In genomic region chr6:160790028-160790792, GRCh38 we compare ENCODE assay signal across 14 cellular contexts.
DNase-seq lines count a peak whose midpoint lies in the region; ATAC-seq and TF ChIP-seq lines count a peak whose summit lies in the region.
"Had no signal": no experiment of that assay in that cellular context is flagged by ENCODE, and none has a peak within 500 bp of the region (broad histone marks: within the 10 kb centered on the region; RNA-seq: fewer than 3 reads in every experiment).

No MANE protein-coding gene starts in this region.

- H3K4me1 Mint-ChIP-seq in CD14-positive monocyte, result no peaks in the 10 kb centered on the region

- H3K9ac ChIP-seq in iPS-18a (ENCODE audit: low read length), result no peak overlapping the region

- H3K27me3 ChIP-seq in iPS-18a (ENCODE audit: control insufficient read depth, insufficient read depth, low read length) (no peaks in the 10 kb centered on the region), aorta (ENCODE audit: control insufficient read depth in 1 of 2, insufficient read depth in 2 of 2, low read length in 1 of 2) (no peaks in the 10 kb centered on the region)
- H3K27me3 ChIP-seq: ascending aorta, Peyer's patch had no signal

- no peak for TF ChIP-seq CTCF in CD14-positive monocyte (IDR thresholded peaks at IDR 0.05)

- no peak overlapping the region for H3K4me3 Mint-ChIP-seq in CD14-positive monocyte
- H3K4me3 Mint-ChIP-seq: activated CD4-positive, alpha-beta T cell treated with anti-CD3 and anti-CD28 coated beads, Interleukin-2, amount 10 ng/mL, durations not matched to agents 24 days and 14 days; stimulated activated effector memory CD8-positive, alpha-beta T cell treated with anti-CD3 and anti-CD28 coated beads, Interleukin-12 subunit alpha, Interleukin-12 subunit beta, amount 100 ng/mL, for 72 hours had no signal

- DNase-seq in ELF-1 (ENCODE audit: low read depth, low spot score), result peak; percentile 73
- DNase-seq in OCI-M1 (lab: John Stamatoyannopoulos, UW), result peak; percentile 59
- DNase-seq in activated CD8-positive, alpha-beta memory T cell treated with anti-CD3 and anti-CD28 coated beads, Interleukin-2, amount 50 U/mL, for 48 hours, result no peak
- DNase-seq in CD14-positive monocyte (ENCODE audit: low spot score), result no peak
- no peak for DNase-seq in aorta
- no peak for DNase-seq in hippocampal formation (lab: John Stamatoyannopoulos, UW)
- DNase-seq: activated CD4-positive, alpha-beta T cell treated with anti-CD3 and anti-CD28 coated beads, Interleukin-2, amount 10 ng/mL, durations not matched to agents 24 days and 14 days; NCI-H1417 treated with DMSO at 0.1 percent for 48 hours; Peyer's patch had no signal

- intact Hi-C loops in CD14-positive monocyte (cut with micrococcal nuclease) (no loop called here), aorta (cut with DNase I) (no loop called here)

- no peak overlapping the region for H3K27ac Mint-ChIP-seq in CD14-positive monocyte
- H3K27ac Mint-ChIP-seq: activated CD4-positive, alpha-beta T cell treated with anti-CD3 and anti-CD28 coated beads, Interleukin-2, amount 10 ng/mL, durations not matched to agents 24 days and 14 days had no signal

- peaks cover 0 to 8% (median 3%) of the 10 kb centered on the region in 7 donors for H3K9me3 Mint-ChIP-seq in CD14-positive monocyte
- H3K9me3 Mint-ChIP-seq: activated CD4-positive, alpha-beta T cell treated with anti-CD3 and anti-CD28 coated beads, Interleukin-2, amount 10 ng/mL, durations not matched to agents 24 days and 14 days had no signal

- H3K36me3 ChIP-seq in iPS-18a (ENCODE audit: control insufficient read depth, low read depth, low read length), result no peaks in the 10 kb centered on the region
- no peaks in the 10 kb centered on the region for H3K36me3 ChIP-seq in aorta (ENCODE audit: control insufficient read depth in 1 of 2, insufficient read depth in 2 of 2, low read length in 1 of 2)
- H3K36me3 ChIP-seq: ascending aorta, Peyer's patch had no signal

- WGBS in aorta, 2 donors, result 39 to 45% methylated on average over 7 of the region's 7 CpGs

- no peak overlapping the region for H3K27ac ChIP-seq in iPS-18a (ENCODE audit: low read length)
- H3K27ac ChIP-seq in aorta (ENCODE audit: low read depth in 1 of 2, low read length in 2 of 2), result no peak overlapping the region
- H3K27ac ChIP-seq: ascending aorta, Peyer's patch had no signal

- H3K9me3 ChIP-seq in iPS-18a (ENCODE audit: control insufficient read depth, low read depth, low read length), result no peaks in the 10 kb centered on the region
- no peaks in the 10 kb centered on the region for H3K9me3 ChIP-seq in aorta (ENCODE audit: control insufficient read depth, low read length)
- H3K9me3 ChIP-seq: ascending aorta, Peyer's patch had no signal

- H3K4me1 ChIP-seq in iPS-18a (ENCODE audit: control insufficient read depth, low read depth, low read length) (peaks cover 9% of the 10 kb centered on the region), aorta (ENCODE audit: control insufficient read depth in 1 of 2, insufficient read depth in 2 of 2, low read length in 2 of 2) (no peaks in the 10 kb centered on the region)
- H3K4me1 ChIP-seq: ascending aorta, Peyer's patch had no signal

- no peaks in the 10 kb centered on the region for H3K36me3 Mint-ChIP-seq in CD14-positive monocyte
- H3K36me3 Mint-ChIP-seq: stimulated activated effector memory CD8-positive, alpha-beta T cell treated with anti-CD3 and anti-CD28 coated beads, Interleukin-12 subunit alpha, Interleukin-12 subunit beta, amount 100 ng/mL, for 72 hours had no signal

- H3K4me3 ChIP-seq in iPS-18a (ENCODE audit: low read length), result peak overlapping the region; percentile 24
- no peak overlapping the region for H3K4me3 ChIP-seq in aorta (ENCODE audit: low read length in 2 of 2)
- H3K4me3 ChIP-seq: ascending aorta, Peyer's patch, skin epidermis had no signal

- ATAC-seq in GM21717 (IDR thresholded peaks at IDR 0.05; ENCODE audit: unreplicated experiment) (peak; percentile 43), aorta (ENCODE audit: low FRiP score) (no peak)

- peaks cover 0 to 2% (median 1%) of the 10 kb centered on the region in 3 donors for H3K27me3 Mint-ChIP-seq in CD14-positive monocyte (ENCODE audit: low read depth in 3 of 3)
- H3K27me3 Mint-ChIP-seq: activated CD4-positive, alpha-beta T cell treated with anti-CD3 and anti-CD28 coated beads, Interleukin-2, amount 10 ng/mL, durations not matched to agents 24 days and 14 days had no signal

Comparison
In these comparisons a context has a peak if more than half of its experiments do, and no peak if none do; other contexts are left out.
1. DNase-seq: peak in ELF-1 (single experiment) and OCI-M1 (single experiment); none in activated CD8-positive, alpha-beta memory T cell treated with anti-CD3 and anti-CD28 coated beads, Interleukin-2, amount 50 U/mL, for 48 hours (single experiment), CD14-positive monocyte (single experiment), aorta (0 of 2) and hippocampal formation (0 of 2).